ENCODE assay signal across 18 cellular contexts in genomic region chr13:37492741-37493514, GRCh38.
DNase-seq lines count a peak whose midpoint lies in the region; ATAC-seq, FAIRE-seq and TF ChIP-seq lines count a peak whose summit lies in the region.
"Had no signal": no experiment of that assay in that cellular context is flagged by ENCODE, and none has a peak within 500 bp of the region (broad histone marks: within the 10 kb centered on the region; RNA-seq: fewer than 3 reads in every experiment).

No MANE protein-coding gene starts in this region.

- peaks cover 0 to 18% (median 1%) of the 10 kb centered on the region in 9 donors for H3K9me3 Mint-ChIP-seq in naive thymus-derived CD8-positive, alpha-beta T cell
- H3K9me3 Mint-ChIP-seq: stimulated activated memory B cell treated with anti-CD40 and anti-IgM and Interleukin-4, amounts not matched to agents 10 μg/mL and 1 μg/mL and 100 μg/mL, for 72 hours had no signal

- no peaks in the 10 kb centered on the region for H4K20me1 ChIP-seq in osteoblast (ENCODE audit: insufficient read depth, low read length)

- DNase-seq in Caki2 (ENCODE audit: low read depth) (peak; percentile 44), RCC 7860 (ENCODE audit: low spot score) (peak; percentile 76), epithelial cell of esophagus (ENCODE audit: low read depth) (peak; percentile 14), osteoblast (ENCODE audit: insufficient read length, low spot score, missing footprints) (no peak), NOMO-1 treated with DMSO at 0.1 percent for 48 hours (lab: John Stamatoyannopoulos, UW; ENCODE audit: unreplicated experiment) (no peak), posterior cingulate gyrus (no peak)
- no peak for DNase-seq in naive thymus-derived CD8-positive, alpha-beta T cell
- no peak for DNase-seq in activated naive CD4-positive, alpha-beta T cell (lab: John Stamatoyannopoulos, UW)
- DNase-seq: activated CD4-positive, alpha-beta T cell treated with anti-CD3 and anti-CD28 coated beads, Interleukin-2, amount 50 U/mL, for 4 hours; activated gamma-delta T cell treated with Interleukin-2 at 50 U/mL for 16 hours; C1 segment of cervical spinal cord; glutamatergic neuron; left ventricle myocardium superior; pancreas; stimulated activated CD4-positive, alpha-beta T cell treated with anti-CD3 and anti-CD28 coated beads, Interleukin-2, amount 100 ng/mL, for 48 hours; T-helper 9 cell had no signal

- no peaks in the 10 kb centered on the region for H3K27me3 ChIP-seq in osteoblast (ENCODE audit: insufficient read depth, low read length)
- H3K27me3 ChIP-seq: pancreas had no signal

- POLR2A ChIA-PET in naive thymus-derived CD8-positive, alpha-beta T cell (lab: Charles Lee), result no interaction called here

- H3K4me3 Mint-ChIP-seq in naive thymus-derived CD8-positive, alpha-beta T cell, result no peak overlapping the region
- H3K4me3 Mint-ChIP-seq: dendritic cell treated with granulocyte-macrophage colony-stimulating factor and Interleukin-4, amounts not matched to agents 40 ng/mL and 50 ng/mL, for 4 days; stimulated activated memory B cell treated with anti-CD40 and anti-IgM and Interleukin-4, amounts not matched to agents 10 μg/mL and 1 μg/mL and 100 μg/mL, for 72 hours had no signal

- H3K27me3 Mint-ChIP-seq in naive thymus-derived CD8-positive, alpha-beta T cell, result no peaks in the 10 kb centered on the region
- H3K27me3 Mint-ChIP-seq: dendritic cell treated with granulocyte-macrophage colony-stimulating factor and Interleukin-4, amounts not matched to agents 40 ng/mL and 50 ng/mL, for 4 days; stimulated activated memory B cell treated with anti-CD40 and anti-IgM and Interleukin-4, amounts not matched to agents 10 μg/mL and 1 μg/mL and 100 μg/mL, for 72 hours had no signal

- H2AFZ ChIP-seq in osteoblast (ENCODE audit: low read length), result no peak overlapping the region

- ATAC-seq in naive thymus-derived CD8-positive, alpha-beta T cell, result no peak
- ATAC-seq: stimulated activated memory B cell treated with anti-CD40 and anti-IgM and Interleukin-4, amounts not matched to agents 10 μg/mL and 1 μg/mL and 100 μg/mL, for 72 hours had no signal

- H3K27ac ChIP-seq in osteoblast (ENCODE audit: low read depth, low read length), result peak overlapping the region; percentile 77
- H3K27ac ChIP-seq: pancreas had no signal

- TF ChIP-seq CTCF in epithelial cell of esophagus (IDR thresholded peaks at IDR 0.05; ENCODE audit: insufficient read depth, low read depth, low read length, missing control alignments) (no peak), osteoblast (IDR thresholded peaks at IDR 0.05; ENCODE audit: extremely low read depth, low read depth, low read length) (no peak)

- H3K4me1 Mint-ChIP-seq in naive thymus-derived CD8-positive, alpha-beta T cell, result no peaks in the 10 kb centered on the region
- H3K4me1 Mint-ChIP-seq: stimulated activated memory B cell treated with anti-CD40 and anti-IgM and Interleukin-4, amounts not matched to agents 10 μg/mL and 1 μg/mL and 100 μg/mL, for 72 hours had no signal

- H3K36me3 ChIP-seq in osteoblast (ENCODE audit: insufficient read depth, low read length), result no peaks in the 10 kb centered on the region
- H3K36me3 ChIP-seq: pancreas had no signal

- no peak overlapping the region for H3K27ac Mint-ChIP-seq in naive thymus-derived CD8-positive, alpha-beta T cell
- H3K27ac Mint-ChIP-seq: dendritic cell treated with granulocyte-macrophage colony-stimulating factor and Interleukin-4, amounts not matched to agents 40 ng/mL and 50 ng/mL, for 4 days; stimulated activated memory B cell treated with anti-CD40 and anti-IgM and Interleukin-4, amounts not matched to agents 10 μg/mL and 1 μg/mL and 100 μg/mL, for 72 hours had no signal

- in situ Hi-C loops in Caki2 (cut with HindIII; ENCODE audit: low pct_unique_long_range_greater_than_20kb, low sequenced_read_pairs), result no loop called here

- H3K79me2 ChIP-seq in osteoblast (ENCODE audit: insufficient read depth, low read length), result no peaks in the 10 kb centered on the region

- FAIRE-seq in RCC 7860 (lab: Jason Lieb, UNC), result peak; percentile 51
- FAIRE-seq: pancreas had no signal

- no peak overlapping the region for H3K4me2 ChIP-seq in osteoblast (ENCODE audit: insufficient read depth, low read length)

- H3K9me3 ChIP-seq in osteoblast (ENCODE audit: low read depth, low read length), result no peaks in the 10 kb centered on the region
- H3K9me3 ChIP-seq: pancreas had no signal

- no peaks in the 10 kb centered on the region for H3K36me3 Mint-ChIP-seq in naive thymus-derived CD8-positive, alpha-beta T cell
- H3K36me3 Mint-ChIP-seq: stimulated activated memory B cell treated with anti-CD40 and anti-IgM and Interleukin-4, amounts not matched to agents 10 μg/mL and 1 μg/mL and 100 μg/mL, for 72 hours had no signal

- H3K4me3 ChIP-seq in epithelial cell of esophagus (ENCODE audit: low read length), result no peak overlapping the region
- no peak overlapping the region for H3K4me3 ChIP-seq in osteoblast (ENCODE audit: insufficient read depth, low read length)
- H3K4me3 ChIP-seq: pancreas had no signal

- H3K4me1 ChIP-seq in osteoblast (ENCODE audit: insufficient read depth, low read length), result peaks cover 58% of the 10 kb centered on the region
- H3K4me1 ChIP-seq: pancreas had no signal

- intact Hi-C loops in posterior cingulate gyrus (cut with DNase I), result no loop called here

Comparison
In these comparisons a context has a peak if more than half of its experiments do, and no peak if none do; other contexts are left out.
1. DNase-seq: peak in Caki2 (single experiment), RCC 7860 (single experiment) and epithelial cell of esophagus (single experiment); none in osteoblast (single experiment), naive thymus-derived CD8-positive, alpha-beta T cell (0 of 10), activated naive CD4-positive, alpha-beta T cell (0 of 4), NOMO-1 treated with DMSO at 0.1 percent for 48 hours (single experiment) and posterior cingulate gyrus (0 of 10).